23 cellular contexts compared by ENCODE assay signal in the genomic region with DNA sequence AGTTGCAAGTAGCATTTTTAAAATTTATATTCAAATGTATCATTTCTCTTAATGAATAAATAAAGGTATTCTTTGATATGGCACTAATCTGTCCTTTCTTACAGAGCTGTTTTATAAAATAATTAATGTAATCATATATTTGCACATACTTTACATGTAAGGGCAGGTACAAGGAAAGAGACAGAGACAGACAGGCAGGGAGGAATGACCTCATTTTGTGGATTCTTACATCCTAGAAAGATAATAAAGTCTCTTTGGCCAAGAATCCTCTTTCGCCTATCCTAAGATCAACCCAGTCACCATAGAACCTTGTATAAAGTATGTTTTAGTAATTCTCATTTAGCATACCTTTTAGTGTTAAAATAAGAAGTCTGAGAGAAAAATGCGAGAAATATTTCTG.
"Had no signal": no experiment of that assay in that cellular context is flagged by ENCODE, and none has a peak within 500 bp of the region (broad histone marks: within the 10 kb centered on the region; RNA-seq: fewer than 3 reads in every experiment).

No MANE protein-coding gene starts in this region.

- H3K4me2 ChIP-seq: KMS-11 had no signal

- H3K36me3 ChIP-seq: SJSA1 had no signal

- H3K4me1 Mint-ChIP-seq: IgD-negative memory B cell had no signal

- H3K9me3 Mint-ChIP-seq: IgD-negative memory B cell had no signal

- H3K4me1 ChIP-seq: SJSA1 had no signal

- H3K27ac ChIP-seq: KMS-11, SJSA1, SK-N-MC had no signal

- H3K4me3 Mint-ChIP-seq: IgD-negative memory B cell had no signal

- H3K27ac Mint-ChIP-seq: IgD-negative memory B cell had no signal

- H3K27me3 ChIP-seq: SJSA1 had no signal

- H3K9ac ChIP-seq: KMS-11 had no signal

- H3K27me3 Mint-ChIP-seq: IgD-negative memory B cell had no signal

- DNase-seq: Kasumi-1, MV-4-11, NCI-H1048, NCI-H1105, NCI-H1417, NCI-H1436 treated with DMSO at 0.1 percent for 48 hours, NCI-H1694, NCI-H187 treated with DMSO at 0.1 percent for 48 hours, NCI-H2029 treated with DMSO at 0.1 percent for 48 hours, NCI-H2227 treated with DMSO at 0.1 percent for 48 hours, NCI-H524, NCI-H526 treated with DMSO at 0.1 percent for 48 hours, NCI-H774, RPMI8226, SIG-M5 had no signal

- H3K4me3 ChIP-seq: K562, SJSA1, SK-N-MC had no signal

- ATAC-seq: K562, Right ventricle myocardium inferior had no signal

- FAIRE-seq: HTR-8/SVneo, K562, RCC 7860 had no signal

- H3K9me3 ChIP-seq: SJSA1 had no signal

- H3K36me3 Mint-ChIP-seq: IgD-negative memory B cell had no signal
